In the genomic region with DNA sequence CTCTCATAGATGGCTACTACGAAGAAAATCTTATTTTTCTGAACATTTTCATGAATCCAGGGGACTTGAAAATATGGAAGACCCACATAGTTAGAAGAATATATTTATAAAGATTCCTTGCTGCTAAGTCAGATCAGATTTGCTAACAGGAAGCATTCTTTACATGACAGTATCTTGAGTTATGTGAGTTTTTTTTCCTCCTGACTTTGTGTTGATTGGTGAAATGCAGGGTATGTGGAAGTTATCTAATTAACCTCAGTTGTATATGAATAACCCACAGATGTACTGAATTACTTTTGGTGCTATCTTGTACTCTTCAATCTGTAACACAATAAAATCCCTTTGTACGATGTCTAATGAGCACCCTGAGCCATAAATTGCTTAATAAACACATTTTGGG, we compare ENCODE assay signal across 17 cellular contexts. TPM values are rescaled to one million over a fixed set of nuclear protein-coding genes. Genes with fewer than 3 reads are reported as not detected.
DNase-seq lines count a peak whose midpoint lies in the region; ATAC-seq, FAIRE-seq and TF ChIP-seq lines count a peak whose summit lies in the region.
"Had no signal": no experiment of that assay in that cellular context is flagged by ENCODE, and none has a peak within 500 bp of the region (broad histone marks: within the 10 kb centered on the region; RNA-seq: fewer than 3 reads in every experiment).

No MANE protein-coding gene starts in this region.

- H4K20me1 ChIP-seq in astrocyte (ENCODE audit: insufficient read depth, low read length), result no peaks in the 10 kb centered on the region

- no peak for ATAC-seq in GM21825 (IDR thresholded peaks at IDR 0.05; ENCODE audit: unreplicated experiment)
- no peak for ATAC-seq in effector memory CD8-positive, alpha-beta T cell (replicated peaks)

- H3K4me3 Mint-ChIP-seq in astrocyte (ENCODE audit: unreplicated experiment), result peak overlapping the region; percentile 16
- H3K4me3 Mint-ChIP-seq in effector memory CD8-positive, alpha-beta T cell, result no peak overlapping the region
- no peak overlapping the region for H3K4me3 Mint-ChIP-seq in activated T-helper 1 cell treated with anti-CD3 and anti-CD28 coated beads, Interleukin-12 subunit alpha, Interleukin-12 subunit beta, Interleukin-2, Interleukin-4 antibody, amounts not matched to agents 30 ng/mL and 10 ng/mL and 1 ng/mL, durations not matched to agents 14 hours and 24 hours and 36 hours
- H3K4me3 Mint-ChIP-seq in mesothelial cell of epicardium, result no peak overlapping the region
- H3K4me3 Mint-ChIP-seq: CD4-positive, alpha-beta memory T cell had no signal

- no peak overlapping the region for H3K27ac Mint-ChIP-seq in astrocyte (ENCODE audit: unreplicated experiment)
- H3K27ac Mint-ChIP-seq in effector memory CD8-positive, alpha-beta T cell, result no peak overlapping the region
- no peak overlapping the region for H3K27ac Mint-ChIP-seq in activated T-helper 1 cell treated with anti-CD3 and anti-CD28 coated beads, Interleukin-12 subunit alpha, Interleukin-12 subunit beta, Interleukin-2, Interleukin-4 antibody, amounts not matched to agents 30 ng/mL and 10 ng/mL and 1 ng/mL, durations not matched to agents 14 hours and 24 hours and 36 hours
- H3K27ac Mint-ChIP-seq in mesothelial cell of epicardium, result no peak overlapping the region

- peak overlapping the region; percentile 17 for H3K27ac ChIP-seq in astrocyte (ENCODE audit: low read depth, low read length)

- H3K4me3 ChIP-seq in astrocyte (ENCODE audit: insufficient read depth, low read depth, low read length), result no peak overlapping the region

- H3K9me3 Mint-ChIP-seq in astrocyte (ENCODE audit: unreplicated experiment) (peaks cover 6% of the 10 kb centered on the region), mesothelial cell of epicardium (peaks cover 4% of the 10 kb centered on the region)
- no peaks in the 10 kb centered on the region for H3K9me3 Mint-ChIP-seq in effector memory CD8-positive, alpha-beta T cell
- no peaks in the 10 kb centered on the region for H3K9me3 Mint-ChIP-seq in activated T-helper 1 cell treated with anti-CD3 and anti-CD28 coated beads, Interleukin-12 subunit alpha, Interleukin-12 subunit beta, Interleukin-2, Interleukin-4 antibody, amounts not matched to agents 30 ng/mL and 10 ng/mL and 1 ng/mL, durations not matched to agents 14 hours and 24 hours and 36 hours
- H3K9me3 Mint-ChIP-seq: CD4-positive, alpha-beta memory T cell had no signal

- H3K4me1 Mint-ChIP-seq in astrocyte (ENCODE audit: low read depth, unreplicated experiment) (peaks cover 8% of the 10 kb centered on the region), mesothelial cell of epicardium (peaks cover 7% of the 10 kb centered on the region)
- H3K4me1 Mint-ChIP-seq in effector memory CD8-positive, alpha-beta T cell (ENCODE audit: low read depth in 2 of 2), result no peaks in the 10 kb centered on the region
- H3K4me1 Mint-ChIP-seq in activated T-helper 1 cell treated with anti-CD3 and anti-CD28 coated beads, Interleukin-12 subunit alpha, Interleukin-12 subunit beta, Interleukin-2, Interleukin-4 antibody, amounts not matched to agents 30 ng/mL and 10 ng/mL and 1 ng/mL, durations not matched to agents 14 hours and 24 hours and 36 hours (ENCODE audit: low read depth), result peaks cover 8% of the 10 kb centered on the region
- H3K4me1 Mint-ChIP-seq: CD4-positive, alpha-beta memory T cell had no signal

- no peaks in the 10 kb centered on the region for H3K27me3 ChIP-seq in astrocyte (ENCODE audit: insufficient read depth, low read length)

- TF ChIP-seq CTCF in astrocyte (IDR thresholded peaks at IDR 0.05; ENCODE audit: insufficient read depth, low read depth, low read length) (no peak), mesothelial cell of epicardium (IDR thresholded peaks at IDR 0.05; ENCODE audit: unreplicated experiment) (no peak)

- no peak overlapping the region for H3K9ac ChIP-seq in astrocyte (ENCODE audit: low read length)

- intact Hi-C loops in activated T-helper 1 cell treated with anti-CD3 and anti-CD28 coated beads, Interleukin-12 subunit alpha, Interleukin-12 subunit beta, Interleukin-2, Interleukin-4 antibody, amounts not matched to agents 30 ng/mL and 10 ng/mL and 1 ng/mL, durations not matched to agents 14 hours and 24 hours and 36 hours (cut with micrococcal nuclease), result no loop called here

- no peaks in the 10 kb centered on the region for H3K9me3 ChIP-seq in astrocyte (ENCODE audit: insufficient read depth, low read depth, low read length)

- no peak for FAIRE-seq in astrocyte (lab: Jason Lieb, UNC)
- FAIRE-seq: G401.6, GM12892, HTR-8/SVneo had no signal

- H3K4me1 ChIP-seq in astrocyte (ENCODE audit: insufficient read depth, low read length), result peaks cover 9% of the 10 kb centered on the region

- no peaks in the 10 kb centered on the region for H3K36me3 ChIP-seq in astrocyte (ENCODE audit: insufficient read depth, low read length)

- H3K27me3 Mint-ChIP-seq in astrocyte (ENCODE audit: low read depth, unreplicated experiment), result no peaks in the 10 kb centered on the region
- H3K27me3 Mint-ChIP-seq in effector memory CD8-positive, alpha-beta T cell, result no peaks in the 10 kb centered on the region
- H3K27me3 Mint-ChIP-seq in activated T-helper 1 cell treated with anti-CD3 and anti-CD28 coated beads, Interleukin-12 subunit alpha, Interleukin-12 subunit beta, Interleukin-2, Interleukin-4 antibody, amounts not matched to agents 30 ng/mL and 10 ng/mL and 1 ng/mL, durations not matched to agents 14 hours and 24 hours and 36 hours (ENCODE audit: insufficient read depth), result no peaks in the 10 kb centered on the region
- H3K27me3 Mint-ChIP-seq in mesothelial cell of epicardium (ENCODE audit: low read depth), result no peaks in the 10 kb centered on the region
- H3K27me3 Mint-ChIP-seq: CD4-positive, alpha-beta memory T cell had no signal

- H3K36me3 Mint-ChIP-seq in astrocyte (ENCODE audit: low read depth, unreplicated experiment), result peaks cover 23% of the 10 kb centered on the region
- peaks cover 9% of the 10 kb centered on the region for H3K36me3 Mint-ChIP-seq in effector memory CD8-positive, alpha-beta T cell (ENCODE audit: insufficient read depth)
- H3K36me3 Mint-ChIP-seq in activated T-helper 1 cell treated with anti-CD3 and anti-CD28 coated beads, Interleukin-12 subunit alpha, Interleukin-12 subunit beta, Interleukin-2, Interleukin-4 antibody, amounts not matched to agents 30 ng/mL and 10 ng/mL and 1 ng/mL, durations not matched to agents 14 hours and 24 hours and 36 hours (ENCODE audit: low read depth), result peaks cover 24% of the 10 kb centered on the region
- H3K36me3 Mint-ChIP-seq in mesothelial cell of epicardium, result peaks cover 48% of the 10 kb centered on the region

- no peaks in the 10 kb centered on the region for H3K79me2 ChIP-seq in astrocyte (ENCODE audit: insufficient read depth, low read length)

- peak overlapping the region; percentile 42 for H3K4me2 ChIP-seq in astrocyte (ENCODE audit: low read length)

- H2AFZ ChIP-seq in astrocyte (ENCODE audit: low read depth, low read length), result no peak overlapping the region

- peak; percentile 34 for DNase-seq in HCEC 1CT
- peak; percentile 49 for DNase-seq in astrocyte (ENCODE audit: low read depth)
- DNase-seq in hepatic stellate cell (ENCODE audit: low spot score), result peak; percentile 24
- no peak for DNase-seq in effector memory CD8-positive, alpha-beta T cell
- DNase-seq in activated T-helper 1 cell treated with anti-CD3 and anti-CD28 coated beads, Interleukin-12 subunit alpha, Interleukin-12 subunit beta, Interleukin-2, Interleukin-4 antibody, amounts not matched to agents 30 ng/mL and 10 ng/mL and 1 ng/mL, durations not matched to agents 14 hours and 24 hours and 36 hours (ENCODE audit: low spot score), result no peak
- no peak for DNase-seq in mesothelial cell of epicardium (ENCODE audit: low spot score in 2 of 2, unreplicated experiment in 2 of 2)
- DNase-seq: Calu3; CD4-positive, alpha-beta memory T cell; NCI-H187; NCI-H2171; NCI-H446 treated with DMSO at 0.1 percent for 48 hours; NK-92 treated with Interleukin-12 subunit alpha and Interleukin-12 subunit beta, amount 100 ng/mL, for 24 hours; SIG-M5 had no signal

RNA-seq across cellular contexts. Expression of gene ESD, which starts 53.8 kb away (rescaled TPM):
- total RNA-seq in astrocyte (91.3 and 94.5 TPM in 2 replicates), mesothelial cell of epicardium (109 to 114 TPM (median 110 TPM) in 3 replicates)
- total RNA-seq in activated T-helper 1 cell treated with anti-CD3 and anti-CD28 coated beads, Interleukin-12 subunit alpha, Interleukin-12 subunit beta, Interleukin-2, Interleukin-4 antibody, amounts not matched to agents 30 ng/mL and 10 ng/mL and 1 ng/mL, durations not matched to agents 14 hours and 24 hours and 36 hours, result 96.8 and 102 TPM in 2 replicates

Comparison
In these comparisons a context has a peak if more than half of its experiments do, and no peak if none do; other contexts are left out.
1. DNase-seq: peak in HCEC 1CT (single experiment), astrocyte (single experiment) and hepatic stellate cell (single experiment); none in effector memory CD8-positive, alpha-beta T cell (0 of 3), activated T-helper 1 cell treated with anti-CD3 and anti-CD28 coated beads, Interleukin-12 subunit alpha, Interleukin-12 subunit beta, Interleukin-2, Interleukin-4 antibody, amounts not matched to agents 30 ng/mL and 10 ng/mL and 1 ng/mL, durations not matched to agents 14 hours and 24 hours and 36 hours (single experiment) and mesothelial cell of epicardium (0 of 2).